In genomic region chr16:4375717-4376116, GRCh38 we compare ENCODE assay signal across 7 cellular contexts. TPM values are rescaled to one million over a fixed set of nuclear protein-coding genes. Genes with fewer than 3 reads are reported as not detected.
A peak's percentile ranks its signal among the peaks of the same experiment; 100 is the strongest.
DNase-seq lines count a peak whose midpoint lies in the region; ATAC-seq, FAIRE-seq and TF ChIP-seq lines count a peak whose summit lies in the region.
"Had no signal": no experiment of that assay in that cellular context is flagged by ENCODE, and none has a peak within 500 bp of the region (broad histone marks: within the 10 kb centered on the region; RNA-seq: fewer than 3 reads in every experiment).

No MANE protein-coding gene starts in this region.

- no peak for DNase-seq in astrocyte (ENCODE audit: low read depth)
- no peak for DNase-seq in D341Med (ENCODE audit: low spot score)
- no peak for DNase-seq in KG1 (lab: John Stamatoyannopoulos, UW)
- DNase-seq: effector memory CD4-positive, alpha-beta T cell had no signal

- no peak overlapping the region for H2AFZ ChIP-seq in astrocyte (ENCODE audit: low read depth, low read length)

- H3K36me3 Mint-ChIP-seq in astrocyte (ENCODE audit: low read depth, unreplicated experiment) = peaks cover 2% of the 10 kb centered on the region

- H3K4me1 Mint-ChIP-seq in astrocyte (ENCODE audit: low read depth, unreplicated experiment) = peaks cover 23% of the 10 kb centered on the region

- H3K4me2 ChIP-seq in BLaER1 = peak overlapping the region; percentile 45
- peak overlapping the region; percentile 82 for H3K4me2 ChIP-seq in astrocyte (ENCODE audit: low read length)

- H4K20me1 ChIP-seq in BLaER1 = peaks cover 99% of the 10 kb centered on the region
- H4K20me1 ChIP-seq in astrocyte (ENCODE audit: insufficient read depth, low read length) = peaks cover 73% of the 10 kb centered on the region

- no peak overlapping the region for H3K27ac ChIP-seq in BLaER1
- H3K27ac ChIP-seq in astrocyte (ENCODE audit: low read depth, low read length) = peak overlapping the region; percentile 81
- peak overlapping the region; percentile 73 for H3K27ac ChIP-seq in muscle layer of colon (ENCODE audit: low read depth, low read length)

- no peak for FAIRE-seq in astrocyte (lab: Jason Lieb, UNC)

- ATAC-seq in HG03095 (IDR thresholded peaks at IDR 0.05; ENCODE audit: unreplicated experiment) = no peak

- no peak overlapping the region for H3K27ac Mint-ChIP-seq in astrocyte (ENCODE audit: unreplicated experiment)

- no peak for TF ChIP-seq CTCF in astrocyte (IDR thresholded peaks at IDR 0.05; ENCODE audit: insufficient read depth, low read depth, low read length)

- no peaks in the 10 kb centered on the region for H3K27me3 Mint-ChIP-seq in astrocyte (ENCODE audit: low read depth, unreplicated experiment)

- no peak overlapping the region for H3K4me3 ChIP-seq in BLaER1
- H3K4me3 ChIP-seq in astrocyte (ENCODE audit: insufficient read depth, low read depth, low read length) = peak overlapping the region; percentile 11
- H3K4me3 ChIP-seq in muscle layer of colon (ENCODE audit: low read depth in 1 of 2, low read length in 2 of 2) = peak overlapping the region in 1 of 2 donors; percentile 14

- H3K4me1 ChIP-seq in BLaER1 = peaks cover 91% of the 10 kb centered on the region
- H3K4me1 ChIP-seq in astrocyte (ENCODE audit: insufficient read depth, low read length) = peaks cover 76% of the 10 kb centered on the region
- peaks cover 63% of the 10 kb centered on the region for H3K4me1 ChIP-seq in muscle layer of colon (ENCODE audit: insufficient read depth, low read length)

- no peaks in the 10 kb centered on the region for H3K9me3 Mint-ChIP-seq in astrocyte (ENCODE audit: unreplicated experiment)

- peaks cover 38% of the 10 kb centered on the region; the same call in 1 of the 2 replicates for H3K36me3 ChIP-seq in BLaER1
- H3K36me3 ChIP-seq in astrocyte (ENCODE audit: insufficient read depth, low read length) = no peaks in the 10 kb centered on the region
- no peaks in the 10 kb centered on the region for H3K36me3 ChIP-seq in muscle layer of colon (ENCODE audit: insufficient read depth, low read length)

- H3K79me2 ChIP-seq in astrocyte (ENCODE audit: insufficient read depth, low read length) = peaks cover 82% of the 10 kb centered on the region

- peak overlapping the region; percentile 8; the same call in 1 of the 2 replicates for H3K9ac ChIP-seq in BLaER1
- H3K9ac ChIP-seq in astrocyte (ENCODE audit: low read length) = peak overlapping the region; percentile 70
- no peak overlapping the region for H3K9ac ChIP-seq in muscle layer of colon (ENCODE audit: low read length)

- no peaks in the 10 kb centered on the region for H3K27me3 ChIP-seq in BLaER1
- H3K27me3 ChIP-seq in astrocyte (ENCODE audit: insufficient read depth, low read length) = no peaks in the 10 kb centered on the region
- H3K27me3 ChIP-seq in muscle layer of colon (ENCODE audit: control insufficient read depth in 1 of 2, insufficient read depth in 2 of 2, low read length in 2 of 2) = no peaks in the 10 kb centered on the region

- H3K9me3 ChIP-seq in BLaER1 (no peaks in the 10 kb centered on the region), astrocyte (ENCODE audit: insufficient read depth, low read depth, low read length) (no peaks in the 10 kb centered on the region), muscle layer of colon (ENCODE audit: low read length) (no peaks in the 10 kb centered on the region)

- H3K4me3 Mint-ChIP-seq in astrocyte (ENCODE audit: unreplicated experiment) = no peak overlapping the region

RNA-seq across cellular contexts. Expression of gene VASN, which starts 4.1 kb away (rescaled TPM):
- 32.0 and 38.7 TPM in 2 replicates for total RNA-seq in astrocyte

RNA-seq across cellular contexts. Expression of gene PAM16, which starts 24.6 kb away (rescaled TPM):
- total RNA-seq in astrocyte = 50.7 and 51.9 TPM in 2 replicates

RNA-seq across cellular contexts. Expression of gene CORO7, which starts 40.7 kb away (rescaled TPM):
- total RNA-seq in astrocyte = 25.0 and 26.4 TPM in 2 replicates

RNA-seq across cellular contexts. Expression of gene DNAJA3, which starts 50.0 kb away (rescaled TPM):
- total RNA-seq in astrocyte = 36.4 and 39.8 TPM in 2 replicates

RNA-seq across cellular contexts. Expression of gene GLIS2, which starts 59.9 kb away (rescaled TPM):
- 16.5 and 18.9 TPM in 2 replicates for total RNA-seq in astrocyte
